Comparison of ENCODE assay signal across 9 cellular contexts in genomic region chr6:110233769-110234374, GRCh38. TPM values are rescaled to one million over a fixed set of nuclear protein-coding genes. Genes with fewer than 3 reads are reported as not detected.
A peak's percentile ranks its signal among the peaks of the same experiment; 100 is the strongest.
DNase-seq lines count a peak whose midpoint lies in the region; ATAC-seq, FAIRE-seq and TF ChIP-seq lines count a peak whose summit lies in the region.
"Had no signal": no experiment of that assay in that cellular context is flagged by ENCODE, and none has a peak within 500 bp of the region (broad histone marks: within the 10 kb centered on the region; RNA-seq: fewer than 3 reads in every experiment).

No MANE protein-coding gene starts in this region.

- TF ChIP-seq POLR2A in right lobe of liver (IDR thresholded peaks at IDR 0.05) (no peak), HepG2 (IDR thresholded peaks at IDR 0.05; ENCODE audit: insufficient read depth in 1 of 2, low read depth in 2 of 2, low read length in 2 of 2) (no peak), spleen (IDR thresholded peaks at IDR 0.05) (no peak)

- no peak for FAIRE-seq in HepG2 (lab: Jason Lieb, UNC)

- H2AFZ ChIP-seq in HepG2 (ENCODE audit: low read length): no peak overlapping the region

- TF ChIP-seq RAD21 in HepG2 (CRISPR knock-in tag; IDR thresholded peaks at IDR 0.05): no peak

- H3K4me1 ChIP-seq in right lobe of liver (no peaks in the 10 kb centered on the region), HepG2 (ENCODE audit: insufficient read depth, low read length) (no peaks in the 10 kb centered on the region), spleen (peaks cover 10 to 23% (median 15%) of the 10 kb centered on the region in 6 donors)

- H3K27ac ChIP-seq in right lobe of liver (peak overlapping the region in 1 of 3 donors; percentile 21), HepG2 (ENCODE audit: extremely low read length, insufficient read depth, low read length) (no peak overlapping the region), spleen (peak overlapping the region in 5 of 8 donors; percentile 27 to 56 (median 38))

- intact Hi-C loops in right lobe of liver (cut with DNase I): no loop called here
- intact Hi-C loops in HepG2 (cut with micrococcal nuclease; ENCODE audit: unreplicated experiment): no loop called here
- intact Hi-C loops in spleen (cut with DNase I; ENCODE audit: low total_unique reads): no loop called here

- POLR2A ChIA-PET in HepG2 (lab: Yijun Ruan, JAX): no interaction called here

- H3K4me3 ChIP-seq in right lobe of liver: no peak overlapping the region
- H3K4me3 ChIP-seq in HepG2 (replicated peaks in 1 of 3; ENCODE audit: insufficient read depth in 1 of 3, low read depth in 2 of 3, low read length in 3 of 3): no peak overlapping the region
- H3K4me3 ChIP-seq in spleen: no peak overlapping the region

- DNase-seq in right lobe of liver: no peak
- DNase-seq in HepG2 (ENCODE audit: low spot score): no peak
- DNase-seq in spleen: no peak
- DNase-seq in Ammon's horn (ENCODE audit: low spot score): no peak
- no peak for DNase-seq in activated CD8-positive, alpha-beta memory T cell treated with anti-CD3 and anti-CD28 coated beads, Interleukin-2, amount 50 U/mL, for 48 hours
- DNase-seq in HK-2 (ENCODE audit: unreplicated experiment): no peak
- DNase-seq: right cardiac atrium had no signal

- 100% methylated on average over 2 of the region's 2 CpGs for WGBS in right lobe of liver (ENCODE audit: insufficient coverage, low coverage, low lambda C conversion rate, missing lambda C conversion rate)
- 100% methylated on average over 2 of the region's 2 CpGs for WGBS in HepG2 (ENCODE audit: low lambda C conversion rate)
- WGBS in spleen, 5 donors: 90 to 97% (median 93%) methylated on average over 2 of the region's 2 CpGs

- no peaks in the 10 kb centered on the region for H3K9me3 Mint-ChIP-seq in activated T-helper 17 cell treated with anti-CD3 and anti-CD28 coated beads, Interleukin-2, amount 50 U/mL, for 72 hours

- H4K20me1 ChIP-seq in HepG2 (ENCODE audit: insufficient read depth, low read length): no peaks in the 10 kb centered on the region; the same call in 1 of the 2 replicates

- no peak overlapping the region for H3K4me3 Mint-ChIP-seq in activated T-helper 17 cell treated with anti-CD3 and anti-CD28 coated beads, Interleukin-2, amount 50 U/mL, for 72 hours

- no peaks in the 10 kb centered on the region for H3K27me3 Mint-ChIP-seq in activated T-helper 17 cell treated with anti-CD3 and anti-CD28 coated beads, Interleukin-2, amount 50 U/mL, for 72 hours

- H3K4me2 ChIP-seq in HepG2 (ENCODE audit: low read depth, low read length): no peak overlapping the region

- no peaks in the 10 kb centered on the region for H3K4me1 Mint-ChIP-seq in activated T-helper 17 cell treated with anti-CD3 and anti-CD28 coated beads, Interleukin-2, amount 50 U/mL, for 72 hours

- no peak overlapping the region for H3K9ac ChIP-seq in HepG2 (ENCODE audit: insufficient read depth, low read depth, low read length)

- TF ChIP-seq EP300 in HepG2 (IDR thresholded peaks at IDR 0.05; ENCODE audit: low read depth in 2 of 2, low read length in 2 of 2) (no peak), HepG2 (CRISPR knock-in tag; IDR thresholded peaks at IDR 0.05; ENCODE audit: borderline replicate concordance) (no peak)

- peaks cover 0 to 9% (median 1%) of the 10 kb centered on the region in 4 donors for H3K36me3 ChIP-seq in right lobe of liver
- peaks cover 0 to 10% of the 10 kb centered on the region in 2 experiments; a peak in 2 of 5 replicates for H3K36me3 ChIP-seq in HepG2 (replicated peaks in 1 of 2; ENCODE audit: control insufficient read depth in 1 of 2, insufficient read depth in 2 of 2, low read length in 2 of 2)
- H3K36me3 ChIP-seq in spleen: peaks cover 0 to 44% (median 11%) of the 10 kb centered on the region in 6 donors

- H3K36me3 Mint-ChIP-seq in activated T-helper 17 cell treated with anti-CD3 and anti-CD28 coated beads, Interleukin-2, amount 50 U/mL, for 72 hours (ENCODE audit: low read depth): peaks cover 35% of the 10 kb centered on the region

- no peak overlapping the region for H3K27ac Mint-ChIP-seq in activated T-helper 17 cell treated with anti-CD3 and anti-CD28 coated beads, Interleukin-2, amount 50 U/mL, for 72 hours

- H3K9me3 ChIP-seq in right lobe of liver (no peaks in the 10 kb centered on the region), HepG2 (ENCODE audit: low read length) (no peaks in the 10 kb centered on the region), spleen (no peaks in the 10 kb centered on the region)

- no peak for TF ChIP-seq CTCF in right lobe of liver (IDR thresholded peaks at IDR 0.05)
- TF ChIP-seq CTCF in HepG2 (CRISPR knock-in tag; IDR thresholded peaks at IDR 0.05): no peak
- TF ChIP-seq CTCF in spleen (IDR thresholded peaks at IDR 0.05 in 8 of 11, conservative IDR thresholded peaks at IDR 0.05 in 3 of 11): no peak

- BruUV-seq in HepG2 (replicated peaks; lab: Mats Ljungman, UMichigan): no TSS peak

- in situ Hi-C loops in HepG2 (cut with HindIII; ENCODE audit: extremely low pct_ligation_motif_present, low pct_unique_long_range_greater_than_20kb): no loop called here

- H3K79me2 ChIP-seq in HepG2 (ENCODE audit: insufficient read depth, low read length): no peaks in the 10 kb centered on the region

- H3K27me3 ChIP-seq in right lobe of liver: no peaks in the 10 kb centered on the region
- H3K27me3 ChIP-seq in HepG2 (ENCODE audit: control insufficient read depth in 1 of 2, insufficient read depth in 2 of 2, low read length in 2 of 2): no peaks in the 10 kb centered on the region
- no peaks in the 10 kb centered on the region for H3K27me3 ChIP-seq in spleen (replicated peaks in 1 of 7)

- CTCF ChIA-PET in HepG2 (lab: Yijun Ruan, JAX; ENCODE audit: low intra/inter-chr PET ratio, low total read pairs): no interaction called here

- ATAC-seq in right lobe of liver (peak; percentile 36 to 83 (median 60)), HepG2 (no peak), HG03064 (IDR thresholded peaks at IDR 0.05; ENCODE audit: low read depth, unreplicated experiment) (peak; percentile 94)
- peak; percentile 84 for ATAC-seq in activated T-helper 17 cell treated with anti-CD3 and anti-CD28 coated beads, Interleukin-2, amount 50 U/mL, for 72 hours (replicated peaks)

RNA-seq across cellular contexts. Expression of gene CDC40, which starts 53.6 kb away (rescaled TPM):
- total RNA-seq in right lobe of liver: 10 to 100 TPM; 10.2 to 12.3 (median 11.0) TPM
- 21.5 and 36.2 TPM in 2 replicates for total RNA-seq in HepG2 (2016; rRNA removed; fragmentation: Illumina TruSeq; extraction: Trizol)
- 2.2 and 2.3 TPM in 2 replicates for total RNA-seq in HepG2 (2016; cell fraction: cytosol; rRNA removed; fragmentation: Illumina TruSeq; extraction: Trizol; ENCODE audit: low read depth)
- 22.3 and 33.2 TPM in 2 replicates for total RNA-seq in HepG2 (2016; cell fraction: insoluble cytoplasmic fraction; rRNA removed; fragmentation: Illumina TruSeq; extraction: Trizol)
- 6.7 and 8.7 TPM in 2 replicates for total RNA-seq in HepG2 (2016; cell fraction: membrane; rRNA removed; fragmentation: Illumina TruSeq; extraction: Trizol)
- 16.0 and 16.1 TPM in 2 replicates for total RNA-seq in HepG2 (2016; cell fraction: nucleus; rRNA removed; fragmentation: Illumina TruSeq; extraction: Trizol)
- 7.9 and 11.4 TPM in 2 replicates for polyA plus RNA-seq in HepG2 (2011; rRNA removed)
- polyA plus RNA-seq in HepG2 (2011; cell fraction: cytosol; rRNA removed): 5.2 and 6.8 TPM in 2 replicates
- polyA plus RNA-seq in HepG2 (2011; cell fraction: nucleus; rRNA removed): 2.3 and 2.8 TPM in 2 replicates
- 8.2 and 11.4 TPM in 2 replicates for polyA plus RNA-seq in HepG2 (2012)
- 0.60 and 0.67 TPM in 2 replicates for polyA plus RNA-seq in HepG2 (2016; cell fraction: cytosol; fragmentation: Illumina TruSeq; extraction: Trizol; ENCODE audit: low read depth)
- polyA plus RNA-seq in HepG2 (2016; cell fraction: insoluble cytoplasmic fraction; fragmentation: Illumina TruSeq; extraction: Trizol; ENCODE audit: low read depth): 18.6 and 21.4 TPM in 2 replicates
- polyA plus RNA-seq in HepG2 (2016; cell fraction: membrane; fragmentation: Illumina TruSeq; extraction: Trizol; ENCODE audit: low read depth): 2.7 and 3.2 TPM in 2 replicates
- polyA plus RNA-seq in HepG2 (2016; cell fraction: nucleus; fragmentation: Illumina TruSeq; extraction: Trizol; ENCODE audit: insufficient read depth, low read depth): 12.6 and 14.0 TPM in 2 replicates
- 9.7 and 15.0 TPM in 2 replicates for polyA minus RNA-seq in HepG2 (2011; rRNA and poly(A)+ RNA removed; ENCODE audit: low replicate concordance)
- polyA minus RNA-seq in HepG2 (2011; cell fraction: cytosol; rRNA and poly(A)+ RNA removed): 9.3 and 12.9 TPM in 2 replicates
- polyA minus RNA-seq in HepG2 (2011; cell fraction: nucleus; rRNA and poly(A)+ RNA removed): 21.1 and 23.2 TPM in 2 replicates
- total RNA-seq in activated T-helper 17 cell treated with anti-CD3 and anti-CD28 coated beads, Interleukin-2, amount 50 U/mL, for 72 hours: 10 to 100 TPM; 27.1 to 30.4 TPM
- 10 to 100 TPM; 27.2 to 38.1 (median 31.4) TPM for total RNA-seq in spleen
- polyA plus RNA-seq in spleen: 10 to 100 TPM; 12.5 to 14.1 (median 12.6) TPM

RNA-seq across cellular contexts. Expression of gene WASF1, which starts 54.4 kb away (rescaled TPM):
- 1 to 10 TPM; 3.6 to 6.6 (median 4.8) TPM for total RNA-seq in right lobe of liver
- 8.5 and 10.3 TPM in 2 replicates for total RNA-seq in HepG2 (2016; rRNA removed; fragmentation: Illumina TruSeq; extraction: Trizol)
- total RNA-seq in HepG2 (2016; cell fraction: cytosol; rRNA removed; fragmentation: Illumina TruSeq; extraction: Trizol; ENCODE audit: low read depth): 4.4 and 5.6 TPM in 2 replicates
- 9.8 and 10.3 TPM in 2 replicates for total RNA-seq in HepG2 (2016; cell fraction: insoluble cytoplasmic fraction; rRNA removed; fragmentation: Illumina TruSeq; extraction: Trizol)
- 13.2 and 15.5 TPM in 2 replicates for total RNA-seq in HepG2 (2016; cell fraction: membrane; rRNA removed; fragmentation: Illumina TruSeq; extraction: Trizol)
- total RNA-seq in HepG2 (2016; cell fraction: nucleus; rRNA removed; fragmentation: Illumina TruSeq; extraction: Trizol): 10.3 and 13.5 TPM in 2 replicates
- 13.2 and 17.3 TPM in 2 replicates for polyA plus RNA-seq in HepG2 (2011; rRNA removed)
- polyA plus RNA-seq in HepG2 (2011; cell fraction: cytosol; rRNA removed): 15.8 and 16.2 TPM in 2 replicates
- 9.5 and 9.9 TPM in 2 replicates for polyA plus RNA-seq in HepG2 (2011; cell fraction: nucleus; rRNA removed)
- 13.4 and 13.8 TPM in 2 replicates for polyA plus RNA-seq in HepG2 (2012)
- 7.7 and 10.5 TPM in 2 replicates for polyA plus RNA-seq in HepG2 (2016; cell fraction: cytosol; fragmentation: Illumina TruSeq; extraction: Trizol; ENCODE audit: low read depth)
- polyA plus RNA-seq in HepG2 (2016; cell fraction: insoluble cytoplasmic fraction; fragmentation: Illumina TruSeq; extraction: Trizol; ENCODE audit: low read depth): 17.6 and 22.7 TPM in 2 replicates
- 20.6 and 21.7 TPM in 2 replicates for polyA plus RNA-seq in HepG2 (2016; cell fraction: membrane; fragmentation: Illumina TruSeq; extraction: Trizol; ENCODE audit: low read depth)
- polyA plus RNA-seq in HepG2 (2016; cell fraction: nucleus; fragmentation: Illumina TruSeq; extraction: Trizol; ENCODE audit: insufficient read depth, low read depth): 20.4 TPM in 2 replicates
- 10.3 and 19.8 TPM in 2 replicates for polyA minus RNA-seq in HepG2 (2011; rRNA and poly(A)+ RNA removed; ENCODE audit: low replicate concordance)
- polyA minus RNA-seq in HepG2 (2011; cell fraction: cytosol; rRNA and poly(A)+ RNA removed): 4.6 and 5.2 TPM in 2 replicates
- 17.9 and 21.6 TPM in 2 replicates for polyA minus RNA-seq in HepG2 (2011; cell fraction: nucleus; rRNA and poly(A)+ RNA removed)
- 10 to 100 TPM in 1 of 2 donors, 1 to 10 TPM in 1; 3.1 to 10.6 TPM for total RNA-seq in activated T-helper 17 cell treated with anti-CD3 and anti-CD28 coated beads, Interleukin-2, amount 50 U/mL, for 72 hours
- 1 to 10 TPM; 2.1 to 8.8 (median 3.7) TPM for total RNA-seq in spleen
- polyA plus RNA-seq in spleen: 1 to 10 TPM; 1.2 to 3.0 (median 2.3) TPM
